Comparison of ENCODE assay signal across 14 cellular contexts in the genomic region with DNA sequence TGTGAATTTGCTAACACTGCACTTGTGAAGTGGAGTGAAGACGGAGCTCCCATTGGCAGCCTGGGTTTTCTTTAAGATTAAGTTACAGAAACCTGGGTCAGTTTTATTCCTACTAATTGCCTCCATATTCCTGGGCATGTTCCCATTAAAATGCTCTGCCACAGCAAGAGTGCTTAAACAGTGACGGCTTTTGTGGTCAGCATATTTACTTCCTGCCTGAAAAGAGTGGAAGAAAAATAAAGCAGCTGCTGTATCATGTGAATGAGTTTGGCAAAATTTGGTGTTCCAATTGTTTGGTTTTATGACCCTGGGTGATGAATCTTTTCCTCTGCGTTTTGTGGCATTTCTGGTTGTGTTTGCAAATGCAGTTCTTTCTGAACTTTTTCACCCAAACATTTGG.
DNase-seq lines count a peak whose midpoint lies in the region; ATAC-seq and TF ChIP-seq lines count a peak whose summit lies in the region.
"Had no signal": no experiment of that assay in that cellular context is flagged by ENCODE, and none has a peak within 500 bp of the region (broad histone marks: within the 10 kb centered on the region; RNA-seq: fewer than 3 reads in every experiment).

No MANE protein-coding gene starts in this region.

- H3K36me3 ChIP-seq in heart right ventricle (no peaks in the 10 kb centered on the region), SJSA1 (no peaks in the 10 kb centered on the region), tibial nerve (no peaks in the 10 kb centered on the region)

- TF ChIP-seq CTCF in heart right ventricle (IDR thresholded peaks at IDR 0.05) (no peak), tibial nerve (IDR thresholded peaks at IDR 0.05) (no peak)

- H3K27me3 ChIP-seq in heart right ventricle (no peaks in the 10 kb centered on the region), SJSA1 (replicated peaks) (no peaks in the 10 kb centered on the region), tibial nerve (no peaks in the 10 kb centered on the region)

- WGBS in heart right ventricle, 2 donors: 47% methylated on average over 3 of the region's 3 CpGs
- 11 to 22% methylated on average over 3 of the region's 3 CpGs for WGBS in tibial nerve, 2 donors

- intact Hi-C loops in heart right ventricle (cut with DNase I) (no loop called here), left ventricle myocardium superior (cut with micrococcal nuclease) (no loop called here)

- H3K27ac ChIP-seq in heart right ventricle (peak overlapping the region in 5 of 10 donors; percentile 7 to 59 (median 36)), SJSA1 (peak overlapping the region; percentile 22; the same call in 1 of the 2 replicates), tibial nerve (peak overlapping the region in 3 of 4 donors; percentile 22 to 68 (median 35))

- no peak for TF ChIP-seq POLR2A in tibial nerve (IDR thresholded peaks at IDR 0.05)

- H3K9me3 ChIP-seq in heart right ventricle: peaks cover 0 to 9% (median 0%) of the 10 kb centered on the region in 11 donors
- no peaks in the 10 kb centered on the region for H3K9me3 ChIP-seq in SJSA1 (replicated peaks)
- no peaks in the 10 kb centered on the region for H3K9me3 ChIP-seq in tibial nerve

- peak in 5 of 8 donors; percentile 34 to 61 (median 38) for ATAC-seq in heart right ventricle
- ATAC-seq in left ventricle myocardium superior: no peak
- ATAC-seq in HG02885 (IDR thresholded peaks at IDR 0.05; ENCODE audit: poor library complexity, unreplicated experiment): no peak
- ATAC-seq in GM18870 (IDR thresholded peaks at IDR 0.05; ENCODE audit: unreplicated experiment): no peak
- ATAC-seq in HG03025 (IDR thresholded peaks at IDR 0.05; ENCODE audit: low FRiP score, unreplicated experiment): no peak

- H3K4me1 ChIP-seq in heart right ventricle: no peaks in the 10 kb centered on the region
- H3K4me1 ChIP-seq in SJSA1 (replicated peaks): peaks cover 4% of the 10 kb centered on the region
- H3K4me1 ChIP-seq in tibial nerve: peaks cover 0 to 8% (median 0%) of the 10 kb centered on the region in 4 donors

- TF ChIP-seq EP300 in tibial nerve (IDR thresholded peaks at IDR 0.05): peak; percentile 16 to 69

- peak overlapping the region in 2 of 10 donors; percentile 8 to 10 for H3K4me3 ChIP-seq in heart right ventricle
- H3K4me3 ChIP-seq in SJSA1: no peak overlapping the region
- H3K4me3 ChIP-seq in tibial nerve: no peak overlapping the region

- DNase-seq in heart right ventricle (no peak), left ventricle myocardium superior (no peak), SJSA1 (ENCODE audit: low read depth in 1 of 2, low spot score in 2 of 2) (peak in 1 of 2 experiments; percentile 70), globus pallidus (ENCODE audit: low spot score) (peak; percentile 20), tibial nerve (ENCODE audit: low spot score in 2 of 2) (no peak)
- DNase-seq: ACHN, erythroblast, GDM1, NCI-H1930, occipital lobe, substantia nigra had no signal

Comparison
In these comparisons a context has a peak if more than half of its experiments do, and no peak if none do; other contexts are left out.
1. ATAC-seq: peak in heart right ventricle (5 of 8); none in left ventricle myocardium superior (single experiment), HG02885 (single experiment), GM18870 (single experiment) and HG03025 (single experiment).